ENCODE assay signal across 1 cellular context in the genomic region with DNA sequence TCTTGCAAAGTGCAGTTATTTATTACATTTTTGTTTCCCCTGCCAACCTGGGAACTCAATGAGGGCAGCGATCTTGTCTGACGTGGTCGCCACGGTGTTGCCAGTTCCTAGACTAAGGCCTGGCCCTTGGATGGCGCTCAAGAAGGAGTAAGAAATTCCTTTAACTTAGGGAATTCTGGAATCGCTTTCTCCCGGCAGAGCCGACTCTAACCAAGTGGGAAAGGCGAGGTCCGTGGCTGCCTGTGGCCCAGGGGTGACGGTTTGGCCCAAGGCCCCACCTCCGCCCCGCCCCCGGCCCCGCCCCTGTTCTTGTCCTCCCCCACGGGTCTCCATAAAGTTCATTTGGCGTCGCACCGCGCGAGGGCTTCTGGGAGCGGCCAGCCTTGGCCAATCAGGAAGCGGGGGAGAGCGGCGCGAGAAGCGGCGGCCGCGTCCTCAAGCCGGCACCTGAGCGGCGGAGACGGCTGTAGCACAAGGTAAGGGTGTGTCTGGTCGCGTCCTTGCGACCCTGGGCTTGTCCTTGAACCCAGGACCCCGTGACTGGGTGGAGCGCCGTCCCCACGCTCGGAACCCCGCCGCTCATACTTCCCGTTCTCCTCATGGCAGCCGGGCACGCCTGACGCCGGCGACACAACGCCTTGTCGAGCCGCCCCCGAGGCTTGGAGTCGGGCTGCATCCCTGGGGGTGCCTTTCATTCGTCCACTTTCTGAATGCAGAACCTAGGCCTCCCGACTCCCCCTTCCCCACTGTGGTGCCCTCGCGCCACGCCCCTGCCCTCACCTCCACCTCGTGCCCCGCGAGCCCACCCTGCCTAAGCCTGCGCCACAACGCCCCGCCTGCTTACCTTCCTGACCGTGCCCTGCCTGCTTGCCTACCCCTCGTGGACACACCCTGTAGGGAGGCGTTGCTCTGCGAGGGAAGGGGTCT.
TF ChIP-seq lines count a peak whose summit lies in the region.

A gene (plus strand): TSS at position 394 of the 927 bp plus-strand sequence. CDS start 18,119 bp downstream, outside the sequence.

TF ChIP-seq in K562, 482 proteins besides CTCF, POLR2A, EP300 and RAD21 (continued from another document):
- TF ChIP-seq, protein P1, sequence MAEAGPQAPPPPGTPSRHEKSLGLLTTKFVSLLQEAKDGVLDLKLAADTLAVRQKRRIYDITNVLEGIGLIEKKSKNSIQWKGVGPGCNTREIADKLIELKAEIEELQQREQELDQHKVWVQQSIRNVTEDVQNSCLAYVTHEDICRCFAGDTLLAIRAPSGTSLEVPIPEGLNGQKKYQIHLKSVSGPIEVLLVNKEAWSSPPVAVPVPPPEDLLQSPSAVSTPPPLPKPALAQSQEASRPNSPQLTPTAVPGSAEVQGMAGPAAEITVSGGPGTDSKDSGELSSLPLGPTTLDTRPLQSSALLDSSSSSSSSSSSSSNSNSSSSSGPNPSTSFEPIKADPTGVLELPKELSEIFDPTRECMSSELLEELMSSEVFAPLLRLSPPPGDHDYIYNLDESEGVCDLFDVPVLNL (CRISPR knock-in tag; IDR thresholded peaks at IDR 0.05; ENCODE audit: low read depth): peak; percentile 62
- TF ChIP-seq, protein P2, sequence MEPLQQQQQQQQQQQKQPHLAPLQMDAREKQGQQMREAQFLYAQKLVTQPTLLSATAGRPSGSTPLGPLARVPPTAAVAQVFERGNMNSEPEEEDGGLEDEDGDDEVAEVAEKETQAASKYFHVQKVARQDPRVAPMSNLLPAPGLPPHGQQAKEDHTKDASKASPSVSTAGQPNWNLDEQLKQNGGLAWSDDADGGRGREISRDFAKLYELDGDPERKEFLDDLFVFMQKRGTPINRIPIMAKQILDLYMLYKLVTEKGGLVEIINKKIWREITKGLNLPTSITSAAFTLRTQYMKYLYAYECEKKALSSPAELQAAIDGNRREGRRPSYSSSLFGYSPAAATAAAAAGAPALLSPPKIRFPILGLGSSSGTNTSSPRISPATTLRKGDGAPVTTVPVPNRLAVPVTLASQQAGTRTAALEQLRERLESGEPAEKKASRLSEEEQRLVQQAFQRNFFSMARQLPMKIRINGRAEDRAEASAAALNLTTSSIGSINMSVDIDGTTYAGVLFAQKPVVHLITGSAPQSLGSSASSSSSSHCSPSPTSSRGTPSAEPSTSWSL (CRISPR knock-in tag; IDR thresholded peaks at IDR 0.05; ENCODE audit: borderline replicate concordance): no peak
- TF ChIP-seq HDAC8 (tag; IDR thresholded peaks at IDR 0.05) (0 out of 2 replicates have a peak, but pooled peaks have one; percentile 56), ZC3H8 (IDR thresholded peaks at IDR 0.05) (no peak), NFE2 (IDR thresholded peaks at IDR 0.05; ENCODE audit: low read depth) (no peak), ZNF133 (CRISPR knock-in tag; IDR thresholded peaks at IDR 0.05) (no peak), MTF1 (CRISPR knock-in tag; IDR thresholded peaks at IDR 0.05; ENCODE audit: borderline replicate concordance) (no peak), CCAR2 (IDR thresholded peaks at IDR 0.05; ENCODE audit: low read depth, low read length) (no peak), ZBTB1 (CRISPR knock-in tag; IDR thresholded peaks at IDR 0.05; ENCODE audit: borderline replicate concordance, low read depth) (no peak), GABPB2 (CRISPR knock-in tag; conservative IDR thresholded peaks at IDR 0.05) (no peak), SETDB1 (IDR thresholded peaks at IDR 0.05; ENCODE audit: low read length) (no peak), CHD4 (IDR thresholded peaks at IDR 0.05; ENCODE audit: insufficient read depth, insufficient replicate concordance, low read depth, low read length, poor library complexity, severe bottlenecking) (no peak), ZNF212 (CRISPR knock-in tag; IDR thresholded peaks at IDR 0.05) (no peak), E2F3 (CRISPR knock-in tag; IDR thresholded peaks at IDR 0.05) (no peak)
